ENCODE assay signal across 8 cellular contexts in the genomic region with DNA sequence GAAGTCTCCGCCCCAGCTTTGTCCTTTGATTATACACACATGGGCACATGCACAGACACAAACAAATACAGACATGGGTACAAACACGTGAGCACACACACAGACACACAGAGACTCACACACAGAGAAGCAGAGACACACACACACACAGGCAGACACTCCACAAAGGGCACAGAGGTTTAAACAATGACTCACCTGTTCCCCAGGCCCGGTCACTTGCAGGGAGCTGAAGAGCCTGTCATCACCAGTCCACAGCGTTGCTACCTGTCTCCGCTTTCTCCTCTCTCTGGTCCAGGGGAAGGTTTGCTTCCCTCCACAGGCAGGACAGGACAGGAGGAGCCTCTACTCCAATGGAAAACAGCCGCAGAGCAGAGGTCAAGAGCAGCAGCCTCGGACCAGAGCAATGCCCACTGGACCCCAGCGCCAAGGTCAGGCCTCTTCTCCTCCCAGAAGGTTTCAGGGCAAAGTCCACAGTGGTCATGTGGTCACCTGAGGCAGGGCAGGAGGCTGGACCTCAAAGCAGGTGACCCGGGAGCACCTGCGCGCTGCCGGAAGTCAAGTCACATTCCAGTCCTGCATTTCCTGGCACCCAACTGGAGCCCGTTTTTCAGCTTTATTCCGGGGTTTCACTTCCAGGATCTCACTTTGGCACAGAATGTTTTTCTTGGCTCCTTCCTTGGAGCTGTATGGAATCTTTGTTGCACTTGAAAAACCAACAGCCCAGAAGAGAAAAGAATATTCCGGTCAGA. TPM values are rescaled to one million over a fixed set of nuclear protein-coding genes. Genes with fewer than 3 reads are reported as not detected.
DNase-seq lines count a peak whose midpoint lies in the region; ATAC-seq and TF ChIP-seq lines count a peak whose summit lies in the region.
"Had no signal": no experiment of that assay in that cellular context is flagged by ENCODE, and none has a peak within 500 bp of the region (broad histone marks: within the 10 kb centered on the region; RNA-seq: fewer than 3 reads in every experiment).

Gene RAB17, minus strand, starts transcription at position 463 of the 749 bp plus-strand sequence. CDS start 4,580 bp downstream, outside the sequence.

- peaks cover 13% of the 10 kb centered on the region for H3K27me3 Mint-ChIP-seq in T-helper 17 cell
- H3K27me3 Mint-ChIP-seq in stimulated activated naive B cell treated with anti-CD40 and anti-IgM and Interleukin-4, amounts not matched to agents 10 μg/mL and 1 μg/mL and 100 μg/mL, for 72 hours = peaks cover 0 to 15% of the 10 kb centered on the region in 2 donors
- H3K27me3 Mint-ChIP-seq in activated CD4-positive, alpha-beta memory T cell treated with anti-CD3 and anti-CD28 coated beads, Interleukin-2, amount 10 ng/mL, durations not matched to agents 7 days and 5 days = peaks cover 19% of the 10 kb centered on the region

- CTCF ChIA-PET in activated CD4-positive, alpha-beta memory T cell treated with anti-CD3 and anti-CD28 coated beads, Interleukin-2, amount 10 ng/mL, durations not matched to agents 7 days and 5 days (lab: Charles Lee) = interaction anchor here (1.6 kb wide), 1 partner anchor 18 kb away, joined by 3 read pairs; no protein-coding TSS in a partner anchor

- DNase-seq in HL-60 (ENCODE audit: low read depth in 1 of 2, low spot score in 1 of 2) (no peak), T-helper 17 cell (no peak), iPS DF 6.9 (ENCODE audit: low read depth, low spot score) (no peak)
- no peak for DNase-seq in stimulated activated naive B cell treated with anti-CD40 and anti-IgM and Interleukin-4, amounts not matched to agents 10 μg/mL and 1 μg/mL and 100 μg/mL, for 72 hours
- DNase-seq in activated CD4-positive, alpha-beta memory T cell treated with anti-CD3 and anti-CD28 coated beads, Interleukin-2, amount 10 ng/mL, durations not matched to agents 7 days and 5 days = no peak

- ATAC-seq in T-helper 17 cell = no peak
- ATAC-seq in stimulated activated naive B cell treated with anti-CD40 and anti-IgM and Interleukin-4, amounts not matched to agents 10 μg/mL and 1 μg/mL and 100 μg/mL, for 72 hours (replicated peaks) = peak; percentile 54 to 67
- no peak for ATAC-seq in GM18519 (IDR thresholded peaks at IDR 0.05; ENCODE audit: low FRiP score, unreplicated experiment)
- ATAC-seq in HG02981 (IDR thresholded peaks at IDR 0.05; ENCODE audit: unreplicated experiment) = no peak

- H3K9me3 ChIP-seq in T-helper 17 cell (ENCODE audit: control insufficient read depth, low read length, poor library complexity, severe bottlenecking) (no peaks in the 10 kb centered on the region), iPS DF 6.9 (ENCODE audit: control insufficient read depth, insufficient read depth, low read length) (no peaks in the 10 kb centered on the region)

- peaks cover 6% of the 10 kb centered on the region for H3K4me1 Mint-ChIP-seq in T-helper 17 cell
- peaks cover 20 to 27% of the 10 kb centered on the region in 2 donors for H3K4me1 Mint-ChIP-seq in stimulated activated naive B cell treated with anti-CD40 and anti-IgM and Interleukin-4, amounts not matched to agents 10 μg/mL and 1 μg/mL and 100 μg/mL, for 72 hours
- peaks cover 14% of the 10 kb centered on the region for H3K4me1 Mint-ChIP-seq in activated CD4-positive, alpha-beta memory T cell treated with anti-CD3 and anti-CD28 coated beads, Interleukin-2, amount 10 ng/mL, durations not matched to agents 7 days and 5 days

- peak within 1 kb of the TSS; percentile 62 for H3K4me3 Mint-ChIP-seq in T-helper 17 cell
- H3K4me3 Mint-ChIP-seq in stimulated activated naive B cell treated with anti-CD40 and anti-IgM and Interleukin-4, amounts not matched to agents 10 μg/mL and 1 μg/mL and 100 μg/mL, for 72 hours = no peak within 1 kb of the TSS
- no peak within 1 kb of the TSS for H3K4me3 Mint-ChIP-seq in activated CD4-positive, alpha-beta memory T cell treated with anti-CD3 and anti-CD28 coated beads, Interleukin-2, amount 10 ng/mL, durations not matched to agents 7 days and 5 days

- WGBS in iPS DF 6.9 (ENCODE audit: insufficient coverage, insufficient read length) = no CpG with 5 or more reads among the region's 15 CpGs

- peak within 1 kb of the TSS; percentile 33 for H3K4me3 ChIP-seq in HL-60 (replicated peaks; ENCODE audit: insufficient read depth, low read length)
- peak within 1 kb of the TSS; percentile 39; the same call in 1 of the 2 replicates for H3K4me3 ChIP-seq in iPS DF 6.9 (ENCODE audit: low read length)

- no peaks in the 10 kb centered on the region for H3K27me3 ChIP-seq in HL-60 (ENCODE audit: insufficient read depth, poor library complexity, severe bottlenecking)
- no peaks in the 10 kb centered on the region for H3K27me3 ChIP-seq in iPS DF 6.9 (ENCODE audit: control insufficient read depth, insufficient read depth, low read length)

- H3K9me3 Mint-ChIP-seq in stimulated activated naive B cell treated with anti-CD40 and anti-IgM and Interleukin-4, amounts not matched to agents 10 μg/mL and 1 μg/mL and 100 μg/mL, for 72 hours = no peaks in the 10 kb centered on the region
- H3K9me3 Mint-ChIP-seq in activated CD4-positive, alpha-beta memory T cell treated with anti-CD3 and anti-CD28 coated beads, Interleukin-2, amount 10 ng/mL, durations not matched to agents 7 days and 5 days = no peaks in the 10 kb centered on the region

- H3K36me3 Mint-ChIP-seq in T-helper 17 cell (ENCODE audit: low read depth) = no peaks in the 10 kb centered on the region
- H3K36me3 Mint-ChIP-seq in stimulated activated naive B cell treated with anti-CD40 and anti-IgM and Interleukin-4, amounts not matched to agents 10 μg/mL and 1 μg/mL and 100 μg/mL, for 72 hours = no peaks in the 10 kb centered on the region
- no peaks in the 10 kb centered on the region for H3K36me3 Mint-ChIP-seq in activated CD4-positive, alpha-beta memory T cell treated with anti-CD3 and anti-CD28 coated beads, Interleukin-2, amount 10 ng/mL, durations not matched to agents 7 days and 5 days (ENCODE audit: low read depth)

- no peak for TF ChIP-seq CTCF in HL-60 (IDR thresholded peaks at IDR 0.05; ENCODE audit: insufficient read depth, low read length)

- no peaks in the 10 kb centered on the region for H3K36me3 ChIP-seq in iPS DF 6.9 (ENCODE audit: control insufficient read depth, insufficient read depth, low read length)

- H3K27ac ChIP-seq in HL-60 (replicated peaks) (no peak within 1 kb of the TSS), iPS DF 6.9 (ENCODE audit: low read length) (peak within 1 kb of the TSS; percentile 24)

- no peak within 1 kb of the TSS for H3K27ac Mint-ChIP-seq in T-helper 17 cell
- no peak within 1 kb of the TSS for H3K27ac Mint-ChIP-seq in stimulated activated naive B cell treated with anti-CD40 and anti-IgM and Interleukin-4, amounts not matched to agents 10 μg/mL and 1 μg/mL and 100 μg/mL, for 72 hours
- no peak within 1 kb of the TSS for H3K27ac Mint-ChIP-seq in activated CD4-positive, alpha-beta memory T cell treated with anti-CD3 and anti-CD28 coated beads, Interleukin-2, amount 10 ng/mL, durations not matched to agents 7 days and 5 days

- H3K4me1 ChIP-seq in iPS DF 6.9 (ENCODE audit: control insufficient read depth, insufficient read depth, low read length) = peaks cover 19% of the 10 kb centered on the region

- POLR2A ChIA-PET in activated CD4-positive, alpha-beta memory T cell treated with anti-CD3 and anti-CD28 coated beads, Interleukin-2, amount 10 ng/mL, durations not matched to agents 7 days and 5 days (lab: Charles Lee) = no interaction called here

RNA-seq across cellular contexts. Expression of gene RAB17, which starts in this region (rescaled TPM):
- not detected for total RNA-seq in T-helper 17 cell
- not detected for total RNA-seq in activated CD4-positive, alpha-beta memory T cell treated with anti-CD3 and anti-CD28 coated beads, Interleukin-2, amount 10 ng/mL, durations not matched to agents 7 days and 5 days
- total RNA-seq: H4 had no signal

Comparison
In these comparisons a context has a peak if more than half of its experiments do, and no peak if none do; other contexts are left out.
1. ATAC-seq: peak in stimulated activated naive B cell treated with anti-CD40 and anti-IgM and Interleukin-4, amounts not matched to agents 10 μg/mL and 1 μg/mL and 100 μg/mL, for 72 hours (2 of 2); none in T-helper 17 cell (single experiment), GM18519 (single experiment) and HG02981 (single experiment).